Comparison of ENCODE assay signal across 24 cellular contexts in genomic region chr3:155303540-155303939, GRCh38. TPM values are rescaled to one million over a fixed set of nuclear protein-coding genes. Genes with fewer than 3 reads are reported as not detected.
A peak's percentile ranks its signal among the peaks of the same experiment; 100 is the strongest.
DNase-seq lines count a peak whose midpoint lies in the region; ATAC-seq, FAIRE-seq and TF ChIP-seq lines count a peak whose summit lies in the region.
"Had no signal": no experiment of that assay in that cellular context is flagged by ENCODE, and none has a peak within 500 bp of the region (broad histone marks: within the 10 kb centered on the region; RNA-seq: fewer than 3 reads in every experiment).

No MANE protein-coding gene starts in this region.

- no peaks in the 10 kb centered on the region for H3K36me3 ChIP-seq in OCI-LY1 (ENCODE audit: insufficient read depth, low read length)
- no peaks in the 10 kb centered on the region for H3K36me3 ChIP-seq in small intestine (ENCODE audit: control insufficient read depth in 2 of 2, insufficient read depth in 2 of 2, low read length in 2 of 2)
- H3K36me3 ChIP-seq: HAP-1, MG63, Peyer's patch had no signal

- H3K27ac ChIP-seq in OCI-LY1 (ENCODE audit: low read depth, low read length, poor library complexity, severe bottlenecking) (no peak overlapping the region), VCaP (peak overlapping the region; percentile 64), small intestine (ENCODE audit: low read depth in 1 of 2, low read length in 1 of 2) (peak overlapping the region in 1 of 2 donors; percentile 41)
- H3K27ac ChIP-seq: Peyer's patch had no signal

- no peak for FAIRE-seq in small intestine (lab: Jason Lieb, UNC)
- FAIRE-seq: D721Med, GM12878 had no signal

- H3K4me1 Mint-ChIP-seq in stimulated activated memory B cell treated with anti-CD40 and anti-IgM and Interleukin-4, amounts not matched to agents 10 μg/mL and 1 μg/mL and 100 μg/mL, for 72 hours = no peaks in the 10 kb centered on the region
- H3K4me1 Mint-ChIP-seq: T-cell had no signal

- H4K20me1 ChIP-seq in OCI-LY1 (ENCODE audit: insufficient read depth, low read length) = no peaks in the 10 kb centered on the region

- peak overlapping the region; percentile 10; the same call in 1 of the 2 replicates for H2AFZ ChIP-seq in OCI-LY1 (ENCODE audit: low read length)

- no peaks in the 10 kb centered on the region for H3K27me3 ChIP-seq in OCI-LY1 (ENCODE audit: insufficient read depth, low read length)
- no peaks in the 10 kb centered on the region for H3K27me3 ChIP-seq in small intestine (ENCODE audit: control insufficient read depth in 2 of 2, insufficient read depth in 2 of 2, low read length in 2 of 2)
- H3K27me3 ChIP-seq: MG63, Peyer's patch had no signal

- no peaks in the 10 kb centered on the region for H3F3A ChIP-seq in OCI-LY1 (ENCODE audit: insufficient read depth, low read length)

- H3K4me3 ChIP-seq in OCI-LY1 (ENCODE audit: low read depth, low read length, poor library complexity, severe bottlenecking) = no peak overlapping the region
- no peak overlapping the region for H3K4me3 ChIP-seq in small intestine (ENCODE audit: low read depth in 1 of 2, low read length in 2 of 2)
- H3K4me3 ChIP-seq: GM12878, HAP-1, MG63, Peyer's patch had no signal

- H3K4me3 Mint-ChIP-seq in stimulated activated memory B cell treated with anti-CD40 and anti-IgM and Interleukin-4, amounts not matched to agents 10 μg/mL and 1 μg/mL and 100 μg/mL, for 72 hours = no peak overlapping the region
- H3K4me3 Mint-ChIP-seq: T-cell had no signal

- DNase-seq in HT-29 (ENCODE audit: low spot score) = peak; percentile 46
- peak; percentile 64 for DNase-seq in small intestine
- no peak for DNase-seq in HPDE6-E6E7 (ENCODE audit: extremely low spot score)
- DNase-seq in NCI-H69 (lab: John Stamatoyannopoulos, UW) = no peak
- DNase-seq: GDM1, GOT3, KG1, MG63, NCI-H1105 treated with DMSO at 0.1 percent for 48 hours, NCI-H146, NCI-H1930, NCI-H2107, NCI-H524, NCI-H82, Peyer's patch, T-cell had no signal

- no peaks in the 10 kb centered on the region for H3K36me3 Mint-ChIP-seq in stimulated activated memory B cell treated with anti-CD40 and anti-IgM and Interleukin-4, amounts not matched to agents 10 μg/mL and 1 μg/mL and 100 μg/mL, for 72 hours
- H3K36me3 Mint-ChIP-seq: T-cell had no signal

- no peak overlapping the region for H3K27ac Mint-ChIP-seq in stimulated activated memory B cell treated with anti-CD40 and anti-IgM and Interleukin-4, amounts not matched to agents 10 μg/mL and 1 μg/mL and 100 μg/mL, for 72 hours
- H3K27ac Mint-ChIP-seq: T-cell had no signal

- H3K9ac ChIP-seq in OCI-LY1 (ENCODE audit: low read length) = no peak overlapping the region

- H3K79me2 ChIP-seq in OCI-LY1 (ENCODE audit: insufficient read depth, low read length) = no peaks in the 10 kb centered on the region

- H3K4me1 ChIP-seq in OCI-LY1 (ENCODE audit: insufficient read depth, low read length, severe bottlenecking) = peaks cover 6% of the 10 kb centered on the region
- peaks cover 0 to 2% of the 10 kb centered on the region in 2 donors for H3K4me1 ChIP-seq in small intestine (ENCODE audit: control insufficient read depth in 2 of 2, insufficient read depth in 1 of 2, low read depth in 1 of 2, low read length in 1 of 2)
- H3K4me1 ChIP-seq: Peyer's patch had no signal

- peaks cover 6% of the 10 kb centered on the region; the same call in 1 of the 2 replicates for H3K9me3 ChIP-seq in OCI-LY1 (ENCODE audit: low read length)
- no peaks in the 10 kb centered on the region for H3K9me3 ChIP-seq in small intestine (ENCODE audit: control insufficient read depth, low read depth)
- H3K9me3 ChIP-seq: HAP-1, MG63, Peyer's patch had no signal

- H3K9me3 Mint-ChIP-seq in stimulated activated memory B cell treated with anti-CD40 and anti-IgM and Interleukin-4, amounts not matched to agents 10 μg/mL and 1 μg/mL and 100 μg/mL, for 72 hours = peaks cover 5% of the 10 kb centered on the region

- no peak overlapping the region for H3K4me2 ChIP-seq in OCI-LY1 (ENCODE audit: low read length)

- no peaks in the 10 kb centered on the region for H3K27me3 Mint-ChIP-seq in stimulated activated memory B cell treated with anti-CD40 and anti-IgM and Interleukin-4, amounts not matched to agents 10 μg/mL and 1 μg/mL and 100 μg/mL, for 72 hours
- H3K27me3 Mint-ChIP-seq: T-cell had no signal

- TF ChIP-seq CTCF in OCI-LY1 (IDR thresholded peaks at IDR 0.05; ENCODE audit: low read length) = no peak
- no peak for TF ChIP-seq CTCF in VCaP (conservative IDR thresholded peaks at IDR 0.05)

- H3K9me2 ChIP-seq in OCI-LY1 (ENCODE audit: low read depth, low read length) = no peaks in the 10 kb centered on the region

- ATAC-seq in stimulated activated memory B cell treated with anti-CD40 and anti-IgM and Interleukin-4, amounts not matched to agents 10 μg/mL and 1 μg/mL and 100 μg/mL, for 72 hours = no peak
- ATAC-seq: GM12878, T-cell had no signal

RNA-seq across cellular contexts. Expression of gene STRIT1, which starts 10.1 kb away (rescaled TPM):
- not detected in 2 replicates for total RNA-seq in HT-29 (2014; rRNA removed; shearing (Covaris generic))
- 10 to 100 TPM in 1 of 3 donors, 1 to 10 TPM in 1, under 1 TPM in 1; 0.18 to 10.3 (median 2.2) TPM for polyA plus RNA-seq in small intestine
- total RNA-seq: GM12878; Peyer's patch; T-cell; T-helper 2 cell treated with Interferon-gamma antibody and Interleukin-4, amounts not matched to agents 100 ng/mL and 5 ng/mL, for 36 hours had no signal
- polyA plus RNA-seq: BJ, GM12878 had no signal

Comparison
In these comparisons a context has a peak if more than half of its experiments do, and no peak if none do; other contexts are left out.
1. DNase-seq: peak in HT-29 (single experiment) and small intestine (single experiment); none in HPDE6-E6E7 (single experiment) and NCI-H69 (single experiment).